Comparison of ENCODE assay signal across 29 cellular contexts in genomic region chr6:166877349-166877748, GRCh38.
"Had no signal": no experiment of that assay in that cellular context is flagged by ENCODE, and none has a peak within 500 bp of the region (broad histone marks: within the 10 kb centered on the region; RNA-seq: fewer than 3 reads in every experiment).

No MANE protein-coding gene starts in this region.

- H3K27ac ChIP-seq: body of pancreas, cardiac muscle cell, coronary artery, dorsolateral prefrontal cortex, epithelial cell of prostate, esophagus squamous epithelium, gastroesophageal sphincter had no signal

- H3K4me1 ChIP-seq: body of pancreas, esophagus squamous epithelium, gastroesophageal sphincter had no signal

- H3K27me3 ChIP-seq: body of pancreas, dorsolateral prefrontal cortex had no signal

- H3K4me3 ChIP-seq: body of pancreas, cardiac muscle cell, coronary artery, dorsolateral prefrontal cortex, esophagus squamous epithelium, gastroesophageal sphincter had no signal

- H3K9me3 ChIP-seq: body of pancreas, esophagus squamous epithelium, gastroesophageal sphincter had no signal

- H3K36me3 ChIP-seq: cardiac muscle cell, esophagus squamous epithelium, gastroesophageal sphincter had no signal

- ATAC-seq: activated CD4-positive, alpha-beta T cell treated with anti-CD3 and anti-CD28 coated beads for 36 hours; activated CD8-positive, alpha-beta T cell treated with anti-CD3 and anti-CD28 coated beads for 36 hours; activated T-cell treated with anti-CD3 and anti-CD28 coated beads, Interleukin-2, amount 50 U/mL, for 4 hours; activated T-helper 17 cell treated with anti-CD3 and anti-CD28 coated beads, Interleukin-2, amount 50 U/mL, for 72 hours; body of pancreas; effector memory CD8-positive, alpha-beta T cell; gastroesophageal sphincter had no signal

- DNase-seq: activated CD4-positive, alpha-beta T cell treated with anti-CD3 and anti-CD28 coated beads for 36 hours; activated CD4-positive, alpha-beta T cell treated with anti-CD3 and anti-CD28 coated beads, Interleukin-2, amount 10 ng/mL, durations not matched to agents 7 days and 5 days; activated CD4-positive, alpha-beta T cell treated with anti-CD3 and anti-CD28 coated beads, Interleukin-2, amount 50 U/mL, for 4 hours; activated CD4-positive, CD25-positive, alpha-beta regulatory T cell; activated CD4-positive, CD25-positive, alpha-beta regulatory T cell treated with anti-CD3 and anti-CD28 coated beads, Interleukin-2, amount 50 U/mL, for 72 hours; activated CD8-positive, alpha-beta memory T cell treated with anti-CD3 and anti-CD28 coated beads for 24 hours; activated CD8-positive, alpha-beta T cell treated with anti-CD3 and anti-CD28 coated beads for 36 hours; activated effector memory CD4-positive, alpha-beta T cell treated with Interleukin-2 at 50 U/mL for 16 hours; activated gamma-delta T cell treated with Interleukin-2 at 50 U/mL for 16 hours; activated naive CD4-positive, alpha-beta T cell treated with anti-CD3 and anti-CD28 coated beads, Interleukin-2, amount 50 U/mL, for 16 hours; activated naive CD4-positive, alpha-beta T cell treated with Interleukin-2 at 50 U/mL for 16 hours; activated T-cell treated with anti-CD3 and anti-CD28 coated beads, Interleukin-2, amount 50 U/mL, for 4 hours; amniotic stem cell; anterior cingulate cortex; body of pancreas; central memory CD4-positive, alpha-beta T cell; cerebellar nuclear complex; dorsolateral prefrontal cortex; effector memory CD8-positive, alpha-beta T cell; esophagus squamous epithelium; foreskin melanocyte; head of caudate nucleus; hippocampal formation; T-helper 2 cell had no signal
